Comparison of ENCODE assay signal across 6 cellular contexts in the genomic region with DNA sequence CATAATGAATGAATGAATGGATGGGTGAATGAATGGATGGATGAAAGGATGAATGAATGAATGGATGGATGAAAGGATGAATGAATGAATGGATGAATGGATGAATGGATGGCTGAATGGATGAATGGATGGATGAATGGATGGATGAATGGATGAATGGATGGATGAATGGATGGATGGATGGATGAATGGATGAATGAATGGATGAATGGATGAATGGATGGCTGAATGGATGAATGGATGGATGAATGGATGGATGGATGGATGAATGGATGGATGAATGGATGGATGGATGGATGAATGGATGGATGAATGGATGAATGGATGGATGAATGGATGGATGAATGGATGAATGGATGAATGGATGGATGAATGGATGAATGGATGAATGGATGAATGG. TPM values are rescaled to one million over a fixed set of nuclear protein-coding genes. Genes with fewer than 3 reads are reported as not detected.
"Had no signal": no experiment of that assay in that cellular context is flagged by ENCODE, and none has a peak within 500 bp of the region (broad histone marks: within the 10 kb centered on the region; RNA-seq: fewer than 3 reads in every experiment).

No MANE protein-coding gene starts in this region.

RNA-seq across cellular contexts. Expression of gene SHOX, which starts 12.3 kb away (rescaled TPM):
- total RNA-seq: M059J, PC-3, Peyer's patch, Right ventricle myocardium superior, SJSA1 had no signal
- polyA plus RNA-seq: SK-N-SH had no signal
